Comparison of ENCODE assay signal across 1 cellular context in the genomic region with DNA sequence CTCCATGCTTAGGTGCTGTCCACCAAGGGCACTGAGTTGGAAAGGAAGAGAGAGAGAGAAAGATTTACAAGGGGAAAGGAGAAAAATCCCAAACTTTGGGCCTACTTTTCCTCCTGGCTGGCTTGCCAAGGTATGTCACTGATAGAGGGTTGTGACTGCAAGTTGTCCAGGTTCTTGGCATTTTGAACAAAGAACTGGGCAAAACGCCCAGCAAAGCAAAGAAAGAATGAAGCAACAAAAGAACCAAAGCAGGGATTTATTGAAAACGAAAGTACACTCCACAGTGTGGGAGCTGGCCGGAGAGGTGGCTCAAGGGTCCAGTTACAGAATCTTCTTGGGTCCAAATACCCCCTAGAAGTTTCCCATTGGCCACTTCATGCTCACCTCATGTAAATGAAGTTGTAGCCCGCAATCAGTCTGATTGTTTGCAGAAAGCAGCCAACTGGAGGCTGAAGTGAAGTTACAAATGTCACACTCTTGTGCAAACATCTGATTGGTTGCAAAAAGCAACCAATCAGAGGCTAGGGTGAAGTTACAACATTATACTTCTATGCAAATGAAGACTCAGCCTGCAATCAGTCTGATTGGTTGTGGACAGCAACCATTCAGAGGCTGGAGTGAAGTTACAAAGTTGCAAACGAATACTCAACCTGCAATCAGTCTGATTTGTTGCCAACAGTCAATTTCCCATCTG.
TF ChIP-seq lines count a peak whose summit lies in the region.

No MANE protein-coding gene starts in this region.

TF ChIP-seq in SK-N-SH treated with all-trans-retinoic acid at 6 μM for 48 hours, 23 proteins besides CTCF, POLR2A, EP300 and RAD21 (continued from another document):
- TF ChIP-seq, protein P1, sequence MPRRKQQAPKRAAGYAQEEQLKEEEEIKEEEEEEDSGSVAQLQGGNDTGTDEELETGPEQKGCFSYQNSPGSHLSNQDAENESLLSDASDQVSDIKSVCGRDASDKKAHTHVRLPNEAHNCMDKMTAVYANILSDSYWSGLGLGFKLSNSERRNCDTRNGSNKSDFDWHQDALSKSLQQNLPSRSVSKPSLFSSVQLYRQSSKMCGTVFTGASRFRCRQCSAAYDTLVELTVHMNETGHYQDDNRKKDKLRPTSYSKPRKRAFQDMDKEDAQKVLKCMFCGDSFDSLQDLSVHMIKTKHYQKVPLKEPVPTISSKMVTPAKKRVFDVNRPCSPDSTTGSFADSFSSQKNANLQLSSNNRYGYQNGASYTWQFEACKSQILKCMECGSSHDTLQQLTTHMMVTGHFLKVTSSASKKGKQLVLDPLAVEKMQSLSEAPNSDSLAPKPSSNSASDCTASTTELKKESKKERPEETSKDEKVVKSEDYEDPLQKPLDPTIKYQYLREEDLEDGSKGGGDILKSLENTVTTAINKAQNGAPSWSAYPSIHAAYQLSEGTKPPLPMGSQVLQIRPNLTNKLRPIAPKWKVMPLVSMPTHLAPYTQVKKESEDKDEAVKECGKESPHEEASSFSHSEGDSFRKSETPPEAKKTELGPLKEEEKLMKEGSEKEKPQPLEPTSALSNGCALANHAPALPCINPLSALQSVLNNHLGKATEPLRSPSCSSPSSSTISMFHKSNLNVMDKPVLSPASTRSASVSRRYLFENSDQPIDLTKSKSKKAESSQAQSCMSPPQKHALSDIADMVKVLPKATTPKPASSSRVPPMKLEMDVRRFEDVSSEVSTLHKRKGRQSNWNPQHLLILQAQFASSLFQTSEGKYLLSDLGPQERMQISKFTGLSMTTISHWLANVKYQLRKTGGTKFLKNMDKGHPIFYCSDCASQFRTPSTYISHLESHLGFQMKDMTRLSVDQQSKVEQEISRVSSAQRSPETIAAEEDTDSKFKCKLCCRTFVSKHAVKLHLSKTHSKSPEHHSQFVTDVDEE (CRISPR knock-in tag; IDR thresholded peaks at IDR 0.05) = no peak
